Comparison of ENCODE assay signal across 1 cellular context in genomic region chr7:55254596-55255500, GRCh38.
TF ChIP-seq lines count a peak whose summit lies in the region.

No MANE protein-coding gene starts in this region.

TF ChIP-seq in GM12878, 131 proteins besides CTCF, POLR2A, EP300 and RAD21 (continued from another document):
- TF ChIP-seq NR2C1 (IDR thresholded peaks at IDR 0.05) (no peak), ASH2L (IDR thresholded peaks at IDR 0.05; ENCODE audit: borderline replicate concordance, low read depth) (no peak), POU2F2 (IDR thresholded peaks at IDR 0.05; ENCODE audit: borderline replicate concordance, low read depth, low read length) (no peak), LARP7 (IDR thresholded peaks at IDR 0.05) (peak; percentile 73), ZNF384 (IDR thresholded peaks at IDR 0.05; ENCODE audit: borderline replicate concordance, low read depth, low read length) (no peak), SUPT20H (IDR thresholded peaks at IDR 0.05; ENCODE audit: borderline replicate concordance, control insufficient read depth, low read depth, low read length) (no peak), ZNF274 (IDR thresholded peaks at IDR 0.05; ENCODE audit: insufficient read depth, insufficient read length) (no peak), MTA2 (IDR thresholded peaks at IDR 0.05; ENCODE audit: low read depth) (no peak), RAD51 (IDR thresholded peaks at IDR 0.05) (no peak), PAX5 (IDR thresholded peaks at IDR 0.05; ENCODE audit: borderline replicate concordance, low read depth, low read length) (no peak), KAT2A (conservative IDR thresholded peaks at IDR 0.05; ENCODE audit: control insufficient read depth, low read depth, low read length) (no peak), ZBTB11 (CRISPR knock-in tag; IDR thresholded peaks at IDR 0.05) (no peak), SMAD5 (IDR thresholded peaks at IDR 0.05; ENCODE audit: low read depth) (no peak), MXI1 (IDR thresholded peaks at IDR 0.05; ENCODE audit: low read depth, low read length) (no peak), STAT3 (IDR thresholded peaks at IDR 0.05; ENCODE audit: low read depth, low read length) (no peak), SMARCA5 (IDR thresholded peaks at IDR 0.05) (0 out of 2 replicates have a peak, but pooled peaks have one; percentile 56)
- TF ChIP-seq, protein P1, sequence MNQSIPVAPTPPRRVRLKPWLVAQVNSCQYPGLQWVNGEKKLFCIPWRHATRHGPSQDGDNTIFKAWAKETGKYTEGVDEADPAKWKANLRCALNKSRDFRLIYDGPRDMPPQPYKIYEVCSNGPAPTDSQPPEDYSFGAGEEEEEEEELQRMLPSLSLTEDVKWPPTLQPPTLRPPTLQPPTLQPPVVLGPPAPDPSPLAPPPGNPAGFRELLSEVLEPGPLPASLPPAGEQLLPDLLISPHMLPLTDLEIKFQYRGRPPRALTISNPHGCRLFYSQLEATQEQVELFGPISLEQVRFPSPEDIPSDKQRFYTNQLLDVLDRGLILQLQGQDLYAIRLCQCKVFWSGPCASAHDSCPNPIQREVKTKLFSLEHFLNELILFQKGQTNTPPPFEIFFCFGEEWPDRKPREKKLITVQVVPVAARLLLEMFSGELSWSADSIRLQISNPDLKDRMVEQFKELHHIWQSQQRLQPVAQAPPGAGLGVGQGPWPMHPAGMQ (IDR thresholded peaks at IDR 0.05; ENCODE audit: borderline replicate concordance) = no peak
